Comparison of ENCODE assay signal across 1 cellular context in the genomic region with DNA sequence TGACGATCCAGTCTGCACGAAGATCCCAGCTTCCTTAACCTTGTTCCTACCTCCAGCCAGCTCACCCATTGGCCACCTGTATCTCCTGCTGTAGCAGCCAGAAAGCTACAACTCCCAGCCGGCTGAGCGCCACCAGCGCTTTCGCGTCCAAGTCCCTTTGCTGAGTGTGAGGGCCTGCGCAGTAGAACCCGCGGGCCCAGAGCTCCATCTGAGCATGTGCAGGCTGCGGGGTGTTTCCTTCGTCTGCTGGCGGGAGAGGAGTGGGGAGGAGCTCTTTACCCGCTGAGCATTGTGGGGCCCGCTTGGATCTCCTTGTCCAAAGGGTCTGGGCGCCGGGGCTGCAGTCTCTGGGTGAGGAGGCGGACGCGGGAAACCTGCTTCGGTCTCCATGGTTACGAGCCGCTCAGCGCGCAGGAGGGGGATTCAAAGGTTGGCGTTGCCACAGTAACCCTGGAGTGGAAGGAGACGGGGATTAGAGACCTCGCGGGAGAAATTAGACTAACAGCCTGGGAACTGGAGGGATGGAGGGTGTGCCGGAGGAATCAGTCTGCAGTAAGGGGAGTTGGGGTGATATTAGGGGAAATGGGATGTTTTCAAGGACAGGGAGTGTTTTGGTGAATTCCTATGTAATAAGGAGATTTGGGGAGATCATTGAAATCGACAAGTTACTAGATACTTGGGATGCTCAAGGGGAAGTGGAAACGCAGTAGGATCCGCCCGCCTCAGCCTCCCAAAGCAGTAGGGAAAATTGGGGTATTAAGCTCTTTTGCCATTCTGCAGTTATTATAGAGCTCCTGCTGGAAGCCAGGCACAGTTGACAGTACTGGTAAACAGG.
TF ChIP-seq lines count a peak whose summit lies in the region.

No MANE protein-coding gene starts in this region.

TF ChIP-seq in GM12878, 131 proteins besides CTCF, POLR2A, EP300 and RAD21 (continues in another document):
- TF ChIP-seq, protein P1, sequence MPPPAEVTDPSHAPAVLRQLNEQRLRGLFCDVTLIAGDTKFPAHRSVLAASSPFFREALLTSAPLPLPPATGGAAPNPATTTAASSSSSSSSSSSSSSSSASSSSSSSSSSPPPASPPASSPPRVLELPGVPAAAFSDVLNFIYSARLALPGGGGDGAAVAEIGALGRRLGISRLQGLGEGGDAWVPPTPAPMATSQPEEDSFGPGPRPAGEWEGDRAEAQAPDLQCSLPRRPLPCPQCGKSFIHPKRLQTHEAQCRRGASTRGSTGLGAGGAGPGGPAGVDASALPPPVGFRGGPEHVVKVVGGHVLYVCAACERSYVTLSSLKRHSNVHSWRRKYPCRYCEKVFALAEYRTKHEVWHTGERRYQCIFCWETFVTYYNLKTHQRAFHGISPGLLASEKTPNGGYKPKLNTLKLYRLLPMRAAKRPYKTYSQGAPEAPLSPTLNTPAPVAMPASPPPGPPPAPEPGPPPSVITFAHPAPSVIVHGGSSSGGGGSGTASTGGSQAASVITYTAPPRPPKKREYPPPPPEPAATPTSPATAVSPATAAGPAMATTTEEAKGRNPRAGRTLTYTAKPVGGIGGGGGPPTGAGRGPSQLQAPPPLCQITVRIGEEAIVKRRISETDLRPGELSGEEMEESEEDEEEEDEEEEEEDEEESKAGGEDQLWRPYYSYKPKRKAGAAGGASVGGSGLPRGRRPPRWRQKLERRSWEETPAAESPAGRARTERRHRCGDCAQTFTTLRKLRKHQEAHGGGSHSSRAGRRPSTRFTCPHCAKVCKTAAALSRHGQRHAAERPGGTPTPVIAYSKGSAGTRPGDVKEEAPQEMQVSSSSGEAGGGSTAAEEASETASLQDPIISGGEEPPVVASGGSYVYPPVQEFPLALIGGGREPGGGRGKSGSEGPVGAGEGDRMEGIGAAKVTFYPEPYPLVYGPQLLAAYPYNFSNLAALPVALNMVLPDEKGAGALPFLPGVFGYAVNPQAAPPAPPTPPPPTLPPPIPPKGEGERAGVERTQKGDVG (CRISPR knock-in tag; IDR thresholded peaks at IDR 0.05): 0 out of 2 replicates have a peak, but pooled peaks have one; percentile 64
- TF ChIP-seq EGR1 (IDR thresholded peaks at IDR 0.05; ENCODE audit: borderline replicate concordance in 1 of 2, low read depth in 2 of 2, low read length in 2 of 2) (0 out of 3 replicates have a peak, but pooled peaks of 1 of the 2 experiments have one; percentile 41), EZH2 (IDR thresholded peaks at IDR 0.05; ENCODE audit: borderline replicate concordance, control insufficient read depth, low read depth, low read length) (no peak), CREM (IDR thresholded peaks at IDR 0.05; ENCODE audit: low read depth) (no peak; the same call in 1 of the 2 replicates), ETV6 (conservative IDR thresholded peaks at IDR 0.05 in 1 of 2, IDR thresholded peaks at IDR 0.05 in 1 of 2; ENCODE audit: borderline replicate concordance in 1 of 2, low read depth in 1 of 2) (no peak), YY1 (IDR thresholded peaks at IDR 0.05; ENCODE audit: low read depth, low read length) (peak; percentile 63), TCF12 (IDR thresholded peaks at IDR 0.05; ENCODE audit: low read depth, low read length) (0 out of 2 replicates have a peak, but pooled peaks have one; percentile 25), ASH2L (IDR thresholded peaks at IDR 0.05; ENCODE audit: borderline replicate concordance, low read depth) (no peak), POLR2AphosphoS2 (IDR thresholded peaks at IDR 0.05; ENCODE audit: low read depth, low read length) (no peak; the same call in 1 of the 2 replicates), ATF7 (IDR thresholded peaks at IDR 0.05; ENCODE audit: low read depth) (no peak), BACH1 (IDR thresholded peaks at IDR 0.05; ENCODE audit: borderline replicate concordance) (peak; percentile 66; the same call in 1 of the 2 replicates), CHD2 (IDR thresholded peaks at IDR 0.05; ENCODE audit: borderline replicate concordance, low read depth, low read length) (peak; percentile 49; the same call in 1 of the 2 replicates), SPI1 (IDR thresholded peaks at IDR 0.05; ENCODE audit: borderline replicate concordance, insufficient read depth, low read depth, low read length) (no peak), FOXK2 (IDR thresholded peaks at IDR 0.05) (no peak), SMAD1 (IDR thresholded peaks at IDR 0.05; ENCODE audit: low read depth, partially characterized antibody) (no peak), BCL11A (IDR thresholded peaks at IDR 0.05; ENCODE audit: low read depth, low read length) (no peak), KLF5 (IDR thresholded peaks at IDR 0.05; ENCODE audit: partially characterized antibody) (peak; percentile 25), HDAC6 (IDR thresholded peaks at IDR 0.05; ENCODE audit: unreplicated experiment) (no peak), ZNF207 (IDR thresholded peaks at IDR 0.05; ENCODE audit: borderline replicate concordance) (peak; percentile 77; the same call in 1 of the 2 replicates), ZNF217 (IDR thresholded peaks at IDR 0.05) (no peak), WRNIP1 (IDR thresholded peaks at IDR 0.05; ENCODE audit: borderline replicate concordance, low read depth, low read length) (no peak), POU2F2 (IDR thresholded peaks at IDR 0.05; ENCODE audit: borderline replicate concordance, low read depth, low read length) (no peak), RELA (IDR thresholded peaks at IDR 0.05; ENCODE audit: borderline replicate concordance, partially characterized antibody) (no peak), MEF2A (IDR thresholded peaks at IDR 0.05; ENCODE audit: insufficient read depth, low read depth, low read length) (no peak), FOS (IDR thresholded peaks at IDR 0.05; ENCODE audit: borderline replicate concordance, extremely low read depth, insufficient read length) (no peak), DPF2 (IDR thresholded peaks at IDR 0.05) (peak; percentile 36; the same call in 1 of the 2 replicates), SP1 (IDR thresholded peaks at IDR 0.05; ENCODE audit: low read depth, low read length) (peak; percentile 46), JUND (IDR thresholded peaks at IDR 0.05; ENCODE audit: low read depth, low read length) (no peak), TAF1 (IDR thresholded peaks at IDR 0.05; ENCODE audit: borderline replicate concordance, low read depth, low read length) (peak; percentile 81), CBX3 (IDR thresholded peaks at IDR 0.05; ENCODE audit: borderline replicate concordance, low read depth) (no peak), RB1 (IDR thresholded peaks at IDR 0.05; ENCODE audit: borderline replicate concordance) (peak; percentile 93; the same call in 1 of the 2 replicates), STAT1 (conservative IDR thresholded peaks at IDR 0.05) (no peak), SUPT20H (IDR thresholded peaks at IDR 0.05; ENCODE audit: borderline replicate concordance, control insufficient read depth, low read depth, low read length) (no peak), KAT2A (conservative IDR thresholded peaks at IDR 0.05; ENCODE audit: control insufficient read depth, low read depth, low read length) (no peak)
- TF ChIP-seq, protein P2, sequence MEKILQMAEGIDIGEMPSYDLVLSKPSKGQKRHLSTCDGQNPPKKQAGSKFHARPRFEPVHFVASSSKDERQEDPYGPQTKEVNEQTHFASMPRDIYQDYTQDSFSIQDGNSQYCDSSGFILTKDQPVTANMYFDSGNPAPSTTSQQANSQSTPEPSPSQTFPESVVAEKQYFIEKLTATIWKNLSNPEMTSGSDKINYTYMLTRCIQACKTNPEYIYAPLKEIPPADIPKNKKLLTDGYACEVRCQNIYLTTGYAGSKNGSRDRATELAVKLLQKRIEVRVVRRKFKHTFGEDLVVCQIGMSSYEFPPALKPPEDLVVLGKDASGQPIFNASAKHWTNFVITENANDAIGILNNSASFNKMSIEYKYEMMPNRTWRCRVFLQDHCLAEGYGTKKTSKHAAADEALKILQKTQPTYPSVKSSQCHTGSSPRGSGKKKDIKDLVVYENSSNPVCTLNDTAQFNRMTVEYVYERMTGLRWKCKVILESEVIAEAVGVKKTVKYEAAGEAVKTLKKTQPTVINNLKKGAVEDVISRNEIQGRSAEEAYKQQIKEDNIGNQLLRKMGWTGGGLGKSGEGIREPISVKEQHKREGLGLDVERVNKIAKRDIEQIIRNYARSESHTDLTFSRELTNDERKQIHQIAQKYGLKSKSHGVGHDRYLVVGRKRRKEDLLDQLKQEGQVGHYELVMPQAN (conservative IDR thresholded peaks at IDR 0.05): no peak; the same call in none of the 2 replicates
- TF ChIP-seq, protein P3, sequence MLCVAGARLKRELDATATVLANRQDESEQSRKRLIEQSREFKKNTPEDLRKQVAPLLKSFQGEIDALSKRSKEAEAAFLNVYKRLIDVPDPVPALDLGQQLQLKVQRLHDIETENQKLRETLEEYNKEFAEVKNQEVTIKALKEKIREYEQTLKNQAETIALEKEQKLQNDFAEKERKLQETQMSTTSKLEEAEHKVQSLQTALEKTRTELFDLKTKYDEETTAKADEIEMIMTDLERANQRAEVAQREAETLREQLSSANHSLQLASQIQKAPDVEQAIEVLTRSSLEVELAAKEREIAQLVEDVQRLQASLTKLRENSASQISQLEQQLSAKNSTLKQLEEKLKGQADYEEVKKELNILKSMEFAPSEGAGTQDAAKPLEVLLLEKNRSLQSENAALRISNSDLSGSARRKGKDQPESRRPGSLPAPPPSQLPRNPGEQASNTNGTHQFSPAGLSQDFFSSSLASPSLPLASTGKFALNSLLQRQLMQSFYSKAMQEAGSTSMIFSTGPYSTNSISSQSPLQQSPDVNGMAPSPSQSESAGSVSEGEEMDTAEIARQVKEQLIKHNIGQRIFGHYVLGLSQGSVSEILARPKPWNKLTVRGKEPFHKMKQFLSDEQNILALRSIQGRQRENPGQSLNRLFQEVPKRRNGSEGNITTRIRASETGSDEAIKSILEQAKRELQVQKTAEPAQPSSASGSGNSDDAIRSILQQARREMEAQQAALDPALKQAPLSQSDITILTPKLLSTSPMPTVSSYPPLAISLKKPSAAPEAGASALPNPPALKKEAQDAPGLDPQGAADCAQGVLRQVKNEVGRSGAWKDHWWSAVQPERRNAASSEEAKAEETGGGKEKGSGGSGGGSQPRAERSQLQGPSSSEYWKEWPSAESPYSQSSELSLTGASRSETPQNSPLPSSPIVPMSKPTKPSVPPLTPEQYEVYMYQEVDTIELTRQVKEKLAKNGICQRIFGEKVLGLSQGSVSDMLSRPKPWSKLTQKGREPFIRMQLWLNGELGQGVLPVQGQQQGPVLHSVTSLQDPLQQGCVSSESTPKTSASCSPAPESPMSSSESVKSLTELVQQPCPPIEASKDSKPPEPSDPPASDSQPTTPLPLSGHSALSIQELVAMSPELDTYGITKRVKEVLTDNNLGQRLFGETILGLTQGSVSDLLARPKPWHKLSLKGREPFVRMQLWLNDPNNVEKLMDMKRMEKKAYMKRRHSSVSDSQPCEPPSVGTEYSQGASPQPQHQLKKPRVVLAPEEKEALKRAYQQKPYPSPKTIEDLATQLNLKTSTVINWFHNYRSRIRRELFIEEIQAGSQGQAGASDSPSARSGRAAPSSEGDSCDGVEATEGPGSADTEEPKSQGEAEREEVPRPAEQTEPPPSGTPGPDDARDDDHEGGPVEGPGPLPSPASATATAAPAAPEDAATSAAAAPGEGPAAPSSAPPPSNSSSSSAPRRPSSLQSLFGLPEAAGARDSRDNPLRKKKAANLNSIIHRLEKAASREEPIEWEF (IDR thresholded peaks at IDR 0.05; ENCODE audit: insufficient replicate concordance, low read depth, low read length): no peak
- TF ChIP-seq, protein P4, sequence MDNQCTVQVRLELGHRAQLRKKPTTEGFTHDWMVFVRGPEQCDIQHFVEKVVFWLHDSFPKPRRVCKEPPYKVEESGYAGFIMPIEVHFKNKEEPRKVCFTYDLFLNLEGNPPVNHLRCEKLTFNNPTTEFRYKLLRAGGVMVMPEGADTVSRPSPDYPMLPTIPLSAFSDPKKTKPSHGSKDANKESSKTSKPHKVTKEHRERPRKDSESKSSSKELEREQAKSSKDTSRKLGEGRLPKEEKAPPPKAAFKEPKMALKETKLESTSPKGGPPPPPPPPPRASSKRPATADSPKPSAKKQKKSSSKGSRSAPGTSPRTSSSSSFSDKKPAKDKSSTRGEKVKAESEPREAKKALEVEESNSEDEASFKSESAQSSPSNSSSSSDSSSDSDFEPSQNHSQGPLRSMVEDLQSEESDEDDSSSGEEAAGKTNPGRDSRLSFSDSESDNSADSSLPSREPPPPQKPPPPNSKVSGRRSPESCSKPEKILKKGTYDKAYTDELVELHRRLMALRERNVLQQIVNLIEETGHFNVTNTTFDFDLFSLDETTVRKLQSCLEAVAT (IDR thresholded peaks at IDR 0.05): 0 out of 2 replicates have a peak, but pooled peaks have one; percentile 32
- TF ChIP-seq, protein P5, sequence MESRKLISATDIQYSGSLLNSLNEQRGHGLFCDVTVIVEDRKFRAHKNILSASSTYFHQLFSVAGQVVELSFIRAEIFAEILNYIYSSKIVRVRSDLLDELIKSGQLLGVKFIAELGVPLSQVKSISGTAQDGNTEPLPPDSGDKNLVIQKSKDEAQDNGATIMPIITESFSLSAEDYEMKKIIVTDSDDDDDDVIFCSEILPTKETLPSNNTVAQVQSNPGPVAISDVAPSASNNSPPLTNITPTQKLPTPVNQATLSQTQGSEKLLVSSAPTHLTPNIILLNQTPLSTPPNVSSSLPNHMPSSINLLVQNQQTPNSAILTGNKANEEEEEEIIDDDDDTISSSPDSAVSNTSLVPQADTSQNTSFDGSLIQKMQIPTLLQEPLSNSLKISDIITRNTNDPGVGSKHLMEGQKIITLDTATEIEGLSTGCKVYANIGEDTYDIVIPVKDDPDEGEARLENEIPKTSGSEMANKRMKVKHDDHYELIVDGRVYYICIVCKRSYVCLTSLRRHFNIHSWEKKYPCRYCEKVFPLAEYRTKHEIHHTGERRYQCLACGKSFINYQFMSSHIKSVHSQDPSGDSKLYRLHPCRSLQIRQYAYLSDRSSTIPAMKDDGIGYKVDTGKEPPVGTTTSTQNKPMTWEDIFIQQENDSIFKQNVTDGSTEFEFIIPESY (IDR thresholded peaks at IDR 0.05): no peak
- TF ChIP-seq, protein P6, sequence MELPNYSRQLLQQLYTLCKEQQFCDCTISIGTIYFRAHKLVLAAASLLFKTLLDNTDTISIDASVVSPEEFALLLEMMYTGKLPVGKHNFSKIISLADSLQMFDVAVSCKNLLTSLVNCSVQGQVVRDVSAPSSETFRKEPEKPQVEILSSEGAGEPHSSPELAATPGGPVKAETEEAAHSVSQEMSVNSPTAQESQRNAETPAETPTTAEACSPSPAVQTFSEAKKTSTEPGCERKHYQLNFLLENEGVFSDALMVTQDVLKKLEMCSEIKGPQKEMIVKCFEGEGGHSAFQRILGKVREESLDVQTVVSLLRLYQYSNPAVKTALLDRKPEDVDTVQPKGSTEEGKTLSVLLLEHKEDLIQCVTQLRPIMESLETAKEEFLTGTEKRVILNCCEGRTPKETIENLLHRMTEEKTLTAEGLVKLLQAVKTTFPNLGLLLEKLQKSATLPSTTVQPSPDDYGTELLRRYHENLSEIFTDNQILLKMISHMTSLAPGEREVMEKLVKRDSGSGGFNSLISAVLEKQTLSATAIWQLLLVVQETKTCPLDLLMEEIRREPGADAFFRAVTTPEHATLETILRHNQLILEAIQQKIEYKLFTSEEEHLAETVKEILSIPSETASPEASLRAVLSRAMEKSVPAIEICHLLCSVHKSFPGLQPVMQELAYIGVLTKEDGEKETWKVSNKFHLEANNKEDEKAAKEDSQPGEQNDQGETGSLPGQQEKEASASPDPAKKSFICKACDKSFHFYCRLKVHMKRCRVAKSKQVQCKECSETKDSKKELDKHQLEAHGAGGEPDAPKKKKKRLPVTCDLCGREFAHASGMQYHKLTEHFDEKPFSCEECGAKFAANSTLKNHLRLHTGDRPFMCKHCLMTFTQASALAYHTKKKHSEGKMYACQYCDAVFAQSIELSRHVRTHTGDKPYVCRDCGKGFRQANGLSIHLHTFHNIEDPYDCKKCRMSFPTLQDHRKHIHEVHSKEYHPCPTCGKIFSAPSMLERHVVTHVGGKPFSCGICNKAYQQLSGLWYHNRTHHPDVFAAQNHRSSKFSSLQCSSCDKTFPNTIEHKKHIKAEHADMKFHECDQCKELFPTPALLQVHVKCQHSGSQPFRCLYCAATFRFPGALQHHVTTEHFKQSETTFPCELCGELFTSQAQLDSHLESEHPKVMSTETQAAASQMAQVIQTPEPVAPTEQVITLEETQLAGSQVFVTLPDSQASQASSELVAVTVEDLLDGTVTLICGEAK (IDR thresholded peaks at IDR 0.05; ENCODE audit: borderline replicate concordance): no peak
